ENCODE assay signal across 8 cellular contexts in the genomic region with DNA sequence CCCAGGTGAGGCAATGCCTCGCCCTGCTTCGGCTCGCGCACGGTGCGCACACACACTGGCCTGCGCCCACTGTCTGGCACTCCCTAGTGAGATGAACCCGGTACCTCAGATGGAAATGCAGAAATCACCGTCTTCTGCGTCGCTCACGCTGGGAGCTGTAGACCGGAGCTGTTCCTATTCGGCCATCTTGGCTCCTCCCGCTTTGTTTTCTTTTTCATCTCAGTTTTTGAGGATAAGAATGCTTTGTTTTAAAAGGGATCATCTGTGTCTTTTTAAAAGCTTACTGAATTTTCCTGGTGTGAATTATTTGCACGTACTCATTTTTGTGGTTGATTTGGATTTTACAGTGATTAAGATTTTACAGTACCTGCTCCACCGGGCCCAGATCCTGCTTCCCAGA. TPM values are rescaled to one million over a fixed set of nuclear protein-coding genes. Genes with fewer than 3 reads are reported as not detected.
DNase-seq lines count a peak whose midpoint lies in the region; ATAC-seq, FAIRE-seq and TF ChIP-seq lines count a peak whose summit lies in the region.
"Not testable (repeated sequence)": the region's sequence is repeated elsewhere in the genome, so short reads cannot be mapped to it uniquely, and the experiment has no call there.

No MANE protein-coding gene starts in this region.

- H3K4me3 ChIP-seq in GM23338, result peak overlapping the region; percentile 32; the same call in 1 of the 2 replicates
- H3K4me3 ChIP-seq in HUES6 (ENCODE audit: low read depth, low read length), result peak overlapping the region; percentile 40
- peak overlapping the region; percentile 23 for H3K4me3 ChIP-seq in RWPE2 (ENCODE audit: severe bottlenecking)
- not testable (repeated sequence) for H3K4me3 ChIP-seq in K562; endodermal cell (ENCODE audit: low read length); mucosa of rectum (ENCODE audit: low read length in 2 of 2)

- TF ChIP-seq POLR2A in K562 (conservative IDR thresholded peaks at IDR 0.05), result peak; percentile 61

- H3K4me1 Mint-ChIP-seq in GM23338; endodermal cell; glutamatergic neuron (ENCODE audit: low read depth, unreplicated experiment); neural crest cell: not testable (repeated sequence)

- not testable (repeated sequence) for H3K36me3 Mint-ChIP-seq in GM23338 (ENCODE audit: low read depth); glutamatergic neuron (ENCODE audit: unreplicated experiment); neural crest cell (ENCODE audit: low read depth)
- peaks cover 12% of the 10 kb centered on the region for H3K36me3 Mint-ChIP-seq in endodermal cell (ENCODE audit: low read depth)

- not testable (repeated sequence) for ATAC-seq in GM23338; RWPE2 (ENCODE audit: low read depth)
- peak; percentile 34 for ATAC-seq in K562

- BruUV-seq in K562 (replicated peaks; lab: Mats Ljungman, UMichigan), result TSS peak; percentile 87

- not testable (repeated sequence) for H3K27me3 ChIP-seq in GM23338 (ENCODE audit: insufficient read depth); HUES6 (ENCODE audit: control insufficient read depth, insufficient read depth, low read length); RWPE2 (ENCODE audit: insufficient read depth, poor library complexity, severe bottlenecking); K562 (ENCODE audit: control insufficient read depth in 2 of 2, insufficient read depth in 2 of 2, low read length in 2 of 2); endodermal cell (ENCODE audit: control insufficient read depth, insufficient read depth, low read length, poor library complexity, severe bottlenecking); mucosa of rectum (ENCODE audit: control insufficient read depth in 2 of 2, insufficient read depth in 2 of 2, low read length in 2 of 2)

- in situ Hi-C loops in K562 (cut with MboI), result not testable (repeated sequence)

- H3F3A ChIP-seq in GM23338 (replicated peaks; ENCODE audit: low read depth), result not testable (repeated sequence)

- H3K4me3 Mint-ChIP-seq in GM23338 (peak overlapping the region; percentile 50), endodermal cell (peak overlapping the region; percentile 35), glutamatergic neuron (ENCODE audit: unreplicated experiment) (peak overlapping the region; percentile 38), neural crest cell (peak overlapping the region; percentile 51)

- H3K9me3 Mint-ChIP-seq in GM23338; glutamatergic neuron (ENCODE audit: unreplicated experiment); neural crest cell: not testable (repeated sequence)
- H3K9me3 Mint-ChIP-seq in endodermal cell, result peaks cover 34% of the 10 kb centered on the region

- H3K79me2 ChIP-seq in GM23338 (replicated peaks; ENCODE audit: insufficient read depth); K562 (ENCODE audit: control insufficient read depth, insufficient read depth, low read length): not testable (repeated sequence)

- not testable (repeated sequence) for H3K9me1 ChIP-seq in K562 (ENCODE audit: control insufficient read depth, insufficient read depth, low read length)

- POLR2A ChIA-PET in K562 (lab: Yijun Ruan, JAX), result not testable (repeated sequence)

- CTCF ChIA-PET in K562 (lab: Yijun Ruan, JAX; ENCODE audit: low intra/inter-chr PET ratio), result not testable (repeated sequence)

- FAIRE-seq in K562 (lab: Jason Lieb, UNC), result not testable (repeated sequence)

- H3K4me1 ChIP-seq in GM23338 (ENCODE audit: insufficient read depth); HUES6 (ENCODE audit: control insufficient read depth, insufficient read depth, low read length); RWPE2 (ENCODE audit: insufficient read depth, poor library complexity, severe bottlenecking); K562 (replicated peaks in 1 of 2; ENCODE audit: control insufficient read depth in 2 of 2, insufficient read depth in 2 of 2, low read length in 2 of 2); endodermal cell (ENCODE audit: control insufficient read depth, insufficient read depth, low read length); mucosa of rectum (ENCODE audit: control insufficient read depth in 2 of 2, insufficient read depth in 2 of 2, low read length in 2 of 2): not testable (repeated sequence)

- 10% methylated on average over 3 of the region's 17 CpGs for WGBS in K562 (ENCODE audit: insufficient coverage, low coverage, missing lambda C conversion rate)
- WGBS in endodermal cell (ENCODE audit: insufficient coverage in 1 of 2, insufficient read length in 1 of 2), 2 experiments, result 71% methylated on average over 7 of the region's 17 CpGs; no CpG with 5 or more reads in 1 of the 2 experiments

- peak overlapping the region; percentile 58 for H3K9ac ChIP-seq in HUES6 (ENCODE audit: low read length)
- not testable (repeated sequence) for H3K9ac ChIP-seq in K562 (ENCODE audit: insufficient read depth in 1 of 2, low read depth in 2 of 2, low read length in 2 of 2); endodermal cell (ENCODE audit: extremely low read depth, low read length, poor library complexity, severe bottlenecking); mucosa of rectum (ENCODE audit: low read depth in 1 of 2, low read length in 2 of 2)

- H3K9me3 ChIP-seq in HUES6 (ENCODE audit: control insufficient read depth, insufficient read depth, low read depth, low read length); RWPE2 (ENCODE audit: severe bottlenecking); K562 (replicated peaks; ENCODE audit: control insufficient read depth, insufficient read depth, low read depth, low read length); endodermal cell (ENCODE audit: control insufficient read depth, low read length); mucosa of rectum (ENCODE audit: control insufficient read depth in 2 of 2, low read length in 2 of 2): not testable (repeated sequence)

- peak overlapping the region; percentile 43; the same call in 1 of the 2 replicates for H3K4me2 ChIP-seq in GM23338
- H3K4me2 ChIP-seq in K562 (ENCODE audit: insufficient read depth, low read length), result 0 out of 2 replicates have a peak overlapping the region, but pooled peaks have one; percentile 18

- H3K9me2 ChIP-seq in GM23338 (ENCODE audit: insufficient read depth), result not testable (repeated sequence)

- TF ChIP-seq EP300 in K562 (IDR thresholded peaks at IDR 0.05; ENCODE audit: low read length), result not testable (repeated sequence)

- not testable (repeated sequence) for TF ChIP-seq RAD21 in K562 (CRISPR knock-in tag; conservative IDR thresholded peaks at IDR 0.05 in 1 of 2, IDR thresholded peaks at IDR 0.05 in 1 of 2)

- H3K27ac ChIP-seq in GM23338 (ENCODE audit: low read depth) (0 out of 2 replicates have a peak overlapping the region, but pooled peaks have one; percentile 57), RWPE2 (ENCODE audit: poor library complexity, severe bottlenecking) (peak overlapping the region; percentile 86), mucosa of rectum (ENCODE audit: low read depth in 2 of 2, low read length in 2 of 2) (peak overlapping the region; percentile 48 to 58)
- not testable (repeated sequence) for H3K27ac ChIP-seq in HUES6 (ENCODE audit: low read depth, low read length); K562 (ENCODE audit: extremely low read depth, low read depth, low read length); endodermal cell (ENCODE audit: low read depth, low read length)

- H4K20me1 ChIP-seq in GM23338 (replicated peaks; ENCODE audit: insufficient read depth); K562 (replicated peaks; ENCODE audit: control insufficient read depth, insufficient read depth, low read length): not testable (repeated sequence)

- DNase-seq in GM23338 (ENCODE audit: low spot score); RWPE2 (ENCODE audit: low spot score); K562 (ENCODE audit: extremely low read depth in 1 of 4, low spot score in 3 of 4); endodermal cell; glutamatergic neuron; neural crest cell (ENCODE audit: low read depth, low spot score): not testable (repeated sequence)

- not testable (repeated sequence) for H3K36me3 ChIP-seq in GM23338 (ENCODE audit: insufficient read depth); HUES6 (ENCODE audit: control insufficient read depth, insufficient read depth, low read length); RWPE2 (ENCODE audit: low read depth); K562 (ENCODE audit: control insufficient read depth, insufficient read depth, low read length); endodermal cell (ENCODE audit: control insufficient read depth, insufficient read depth, low read length); mucosa of rectum (ENCODE audit: control insufficient read depth in 2 of 2, insufficient read depth in 2 of 2, low read length in 2 of 2)

- intact Hi-C loops in K562 (cut with micrococcal nuclease), result not testable (repeated sequence)

- not testable (repeated sequence) for TF ChIP-seq CTCF in GM23338 (conservative IDR thresholded peaks at IDR 0.05; ENCODE audit: low read depth in 2 of 2); RWPE2 (IDR thresholded peaks at IDR 0.05; ENCODE audit: poor library complexity, severe bottlenecking); K562 (IDR thresholded peaks at IDR 0.05 in 2 of 3, conservative IDR thresholded peaks at IDR 0.05 in 1 of 3; ENCODE audit: insufficient read depth in 2 of 3, low read depth in 1 of 3, low read length in 3 of 3); endodermal cell (conservative IDR thresholded peaks at IDR 0.05); glutamatergic neuron (IDR thresholded peaks at IDR 0.05; ENCODE audit: partially characterized antibody, unreplicated experiment); neural crest cell (conservative IDR thresholded peaks at IDR 0.05)

- H3K27ac Mint-ChIP-seq in GM23338, result peak overlapping the region; percentile 75; the same call in 1 of the 2 replicates
- not testable (repeated sequence) for H3K27ac Mint-ChIP-seq in endodermal cell; glutamatergic neuron (ENCODE audit: unreplicated experiment); neural crest cell (ENCODE audit: unreplicated experiment)

- not testable (repeated sequence) for H3K27me3 Mint-ChIP-seq in GM23338 (ENCODE audit: insufficient read depth, low read depth, poor library complexity); endodermal cell (ENCODE audit: insufficient read depth); glutamatergic neuron (ENCODE audit: unreplicated experiment); neural crest cell (ENCODE audit: low read depth)

- H2AFZ ChIP-seq in GM23338, result not testable (repeated sequence)
- 0 out of 2 replicates have a peak overlapping the region, but pooled peaks have one; percentile 24 for H2AFZ ChIP-seq in K562 (ENCODE audit: low read depth, low read length)

RNA-seq across cellular contexts. Expression of a gene that starts 26.9 kb away (rescaled TPM):
- total RNA-seq in GM23338 (2014; rRNA removed; shearing (Covaris generic)), result 379 and 451 TPM in 2 replicates
- polyA plus RNA-seq in GM23338 (2016; fragmentation: Nextera tagmentation; extraction: Ambion mirVana) (325 and 348 TPM in 2 replicates), K562 (2011; rRNA removed) (499 and 591 TPM in 2 replicates), K562 (2014; fragmentation: Illumina TruSeq; extraction: Trizol) (649 and 665 TPM in 2 replicates), K562 (2014; fragmentation: Nextera tagmentation; extraction: Ambion mirVana) (1,000 to 10,000 TPM; 3,491 to 5,247 TPM), K562 (2014; rRNA removed) (596 and 629 TPM in 2 replicates)
- total RNA-seq in K562 (2011; cell fraction: chromatin; rRNA removed; ENCODE audit: low replicate concordance), result 103 and 142 TPM in 2 replicates
- 130 and 151 TPM in 2 replicates for total RNA-seq in K562 (2011; cell fraction: nucleolus; rRNA removed)
- total RNA-seq in K562 (2011; cell fraction: nucleoplasm; rRNA removed), result 173 and 218 TPM in 2 replicates
- total RNA-seq in K562 (2014; rRNA removed) (460 and 470 TPM in 2 replicates), K562 (2014; rRNA removed; fragmentation: Illumina TruSeq; extraction: Trizol) (493 and 498 TPM in 2 replicates), K562 (2015; rRNA removed; fragmentation: Illumina TruSeq; extraction: Trizol) (478 and 489 TPM in 2 replicates), K562 (2021) (762 and 796 TPM in 2 replicates), endodermal cell (100 to 1,000 TPM; 321 TPM), glutamatergic neuron (ENCODE audit: unreplicated experiment) (179 TPM), neural crest cell (403 and 406 TPM in 2 replicates)
- polyA plus RNA-seq in K562 (2011; cell fraction: cytosol; rRNA removed), result 1,022 and 1,125 TPM in 2 replicates
- polyA plus RNA-seq in K562 (2011; cell fraction: nucleus; rRNA removed), result 386 and 505 TPM in 2 replicates
- 1,005 and 1,059 TPM in 2 replicates for polyA plus RNA-seq in K562 (2012)
- polyA minus RNA-seq in K562 (2011; rRNA and poly(A)+ RNA removed), result 714 and 717 TPM in 2 replicates
- 498 and 579 TPM in 2 replicates for polyA minus RNA-seq in K562 (2011; cell fraction: cytosol; rRNA and poly(A)+ RNA removed)
- polyA minus RNA-seq in K562 (2011; cell fraction: nucleus; rRNA and poly(A)+ RNA removed), result 44.0 and 102 TPM in 2 replicates
- 339 TPM for polyA plus RNA-seq in endodermal cell (2013, experiment 1 of 2)
- 304 TPM for polyA plus RNA-seq in endodermal cell (2013, experiment 2 of 2)

RNA-seq across cellular contexts. Expression of a gene that starts 42.2 kb away (rescaled TPM):
- 8.9 and 12.7 TPM in 2 replicates for total RNA-seq in GM23338 (2014; rRNA removed; shearing (Covaris generic))
- 7.1 and 8.7 TPM in 2 replicates for polyA plus RNA-seq in GM23338 (2016; fragmentation: Nextera tagmentation; extraction: Ambion mirVana)
- total RNA-seq in K562 (2011; cell fraction: chromatin; rRNA removed; ENCODE audit: low replicate concordance), result 2.7 and 4.8 TPM in 2 replicates
- 1.8 and 2.2 TPM in 2 replicates for total RNA-seq in K562 (2011; cell fraction: nucleolus; rRNA removed)
- total RNA-seq in K562 (2011; cell fraction: nucleoplasm; rRNA removed), result 3.0 and 3.7 TPM in 2 replicates
- total RNA-seq in K562 (2014; rRNA removed), result 4.0 and 5.4 TPM in 2 replicates
- total RNA-seq in K562 (2014; rRNA removed; fragmentation: Illumina TruSeq; extraction: Trizol), result 5.1 and 5.7 TPM in 2 replicates
- total RNA-seq in K562 (2015; rRNA removed; fragmentation: Illumina TruSeq; extraction: Trizol), result 4.4 and 5.0 TPM in 2 replicates
- 4.8 and 5.8 TPM in 2 replicates for total RNA-seq in K562 (2021)
- 3.2 and 3.6 TPM in 2 replicates for polyA plus RNA-seq in K562 (2011; rRNA removed)
- 3.0 and 3.3 TPM in 2 replicates for polyA plus RNA-seq in K562 (2011; cell fraction: cytosol; rRNA removed)
- polyA plus RNA-seq in K562 (2011; cell fraction: nucleus; rRNA removed), result 2.2 and 2.3 TPM in 2 replicates
- 6.8 and 11.2 TPM in 2 replicates for polyA plus RNA-seq in K562 (2012)
- 6.6 and 8.4 TPM in 2 replicates for polyA plus RNA-seq in K562 (2014; fragmentation: Illumina TruSeq; extraction: Trizol)
- polyA plus RNA-seq in K562 (2014; fragmentation: Nextera tagmentation; extraction: Ambion mirVana), result 1 to 10 TPM; 1.3 to 2.2 TPM
- polyA plus RNA-seq in K562 (2014; rRNA removed), result 2.9 and 4.1 TPM in 2 replicates
- polyA minus RNA-seq in K562 (2011; rRNA and poly(A)+ RNA removed), result 1.8 and 1.9 TPM in 2 replicates
- polyA minus RNA-seq in K562 (2011; cell fraction: cytosol; rRNA and poly(A)+ RNA removed), result 1.4 and 1.6 TPM in 2 replicates
- polyA minus RNA-seq in K562 (2011; cell fraction: nucleus; rRNA and poly(A)+ RNA removed), result 1.2 and 1.3 TPM in 2 replicates
- 1 to 10 TPM; 4.4 to 4.9 TPM for total RNA-seq in endodermal cell
- polyA plus RNA-seq in endodermal cell (2013, experiment 1 of 2), result 4.0 TPM
- polyA plus RNA-seq in endodermal cell (2013, experiment 2 of 2), result 3.9 TPM
- 1.0 TPM for total RNA-seq in glutamatergic neuron (ENCODE audit: unreplicated experiment)
- 6.1 and 6.9 TPM in 2 replicates for total RNA-seq in neural crest cell
